In the genomic region with DNA sequence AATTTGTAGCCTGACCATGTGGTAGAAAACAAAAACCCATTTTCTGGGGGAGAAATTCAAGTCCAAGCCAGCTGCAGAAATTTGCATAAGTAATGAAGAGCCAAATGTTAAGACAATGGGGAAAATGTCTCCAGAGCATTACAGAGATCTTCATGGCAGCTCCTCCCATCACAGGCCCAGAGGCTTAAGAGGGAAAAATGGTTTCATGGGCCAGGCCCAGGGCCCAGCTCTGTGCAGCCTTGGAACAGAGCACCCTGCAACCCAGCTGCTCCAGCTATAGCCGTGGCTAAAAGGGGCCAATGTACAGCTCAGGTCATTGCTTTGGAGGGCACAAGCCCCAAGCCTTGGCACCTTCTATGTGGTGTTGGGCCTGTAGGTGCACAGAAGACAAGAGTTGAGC, we compare ENCODE assay signal across 28 cellular contexts.
"Had no signal": no experiment of that assay in that cellular context is flagged by ENCODE, and none has a peak within 500 bp of the region (broad histone marks: within the 10 kb centered on the region; RNA-seq: fewer than 3 reads in every experiment).

No MANE protein-coding gene starts in this region.

- H3K4me1 ChIP-seq: foreskin keratinocyte had no signal

- DNase-seq: colonic mucosa; cortex of kidney; dermis blood vessel endothelial cell; dorsolateral prefrontal cortex; effector CD4-positive, alpha-beta T cell; effector CD8-positive, alpha-beta T cell; effector memory CD4-positive, alpha-beta T cell; effector memory CD8-positive, alpha-beta T cell; endodermal cell; erythroblast; esophagus squamous epithelium; foreskin fibroblast; foreskin keratinocyte; foreskin melanocyte; gastrocnemius medialis; glutamatergic neuron; head of caudate nucleus; heart left ventricle; heart right ventricle had no signal

- H3K27ac ChIP-seq: colonic mucosa, coronary artery, dorsolateral prefrontal cortex, epithelial cell of prostate, esophagus muscularis mucosa, esophagus squamous epithelium, foreskin keratinocyte, gastrocnemius medialis, gastroesophageal sphincter, heart left ventricle, heart right ventricle had no signal

- H3K27me3 ChIP-seq: colonic mucosa, dorsolateral prefrontal cortex, esophagus muscularis mucosa, esophagus squamous epithelium, foreskin keratinocyte, gastrocnemius medialis, gastroesophageal sphincter, heart left ventricle had no signal

- H3K9me3 ChIP-seq: colonic mucosa, gastrocnemius medialis had no signal

- H3K4me3 ChIP-seq: colonic mucosa, coronary artery, dorsolateral prefrontal cortex, esophagus muscularis mucosa, esophagus squamous epithelium, gastrocnemius medialis, gastroesophageal sphincter, heart left ventricle, heart right ventricle had no signal

- FAIRE-seq: colon, endometrium, endothelial cell of umbilical vein, frontal cortex had no signal

- H3K36me3 ChIP-seq: colonic mucosa, esophagus muscularis mucosa, esophagus squamous epithelium, gastrocnemius medialis, gastroesophageal sphincter, heart left ventricle, heart right ventricle had no signal

- ATAC-seq: effector memory CD8-positive, alpha-beta T cell; esophagus mucosa; foreskin keratinocyte; gastrocnemius medialis; gastroesophageal sphincter; heart left ventricle; heart right ventricle had no signal
